In the genomic region with DNA sequence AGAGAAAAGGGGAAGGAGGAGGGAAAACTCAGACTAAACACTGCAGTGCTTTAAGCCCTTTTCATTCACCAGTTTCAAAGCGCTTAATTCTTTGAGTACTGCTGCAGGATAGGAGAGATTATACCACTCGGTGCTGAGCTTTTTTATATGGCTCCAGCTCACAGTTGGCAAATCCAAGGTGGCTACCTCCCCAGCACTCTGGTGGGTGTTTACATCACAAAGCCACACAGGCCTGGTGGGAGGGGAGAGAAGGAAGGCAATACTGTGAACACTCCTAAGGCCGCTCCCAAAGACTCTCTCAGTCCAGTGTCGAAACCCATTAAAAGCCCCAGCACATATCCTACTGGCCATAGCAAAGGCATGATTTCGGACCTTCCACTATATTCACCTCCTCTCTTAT, we compare ENCODE assay signal across 18 cellular contexts.
DNase-seq lines count a peak whose midpoint lies in the region; ATAC-seq, FAIRE-seq and TF ChIP-seq lines count a peak whose summit lies in the region.
"Had no signal": no experiment of that assay in that cellular context is flagged by ENCODE, and none has a peak within 500 bp of the region (broad histone marks: within the 10 kb centered on the region; RNA-seq: fewer than 3 reads in every experiment).

No MANE protein-coding gene starts in this region.

- no peaks in the 10 kb centered on the region for H4K20me1 ChIP-seq in K562 (replicated peaks; ENCODE audit: control insufficient read depth, insufficient read depth, low read length)
- H4K20me1 ChIP-seq: BLaER1 treated with 17β-estradiol and CSF1 and Interleukin-3, amounts not matched to agents 10 nM and 100 nM had no signal

- no peak overlapping the region for H3K4me3 ChIP-seq in H7 (ENCODE audit: insufficient read depth, low read depth, low read length)
- H3K4me3 ChIP-seq in K562, result no peak overlapping the region
- no peak overlapping the region for H3K4me3 ChIP-seq in iPS DF 6.9 (ENCODE audit: low read length)
- H3K4me3 ChIP-seq in trophoblast cell (ENCODE audit: low read depth, low read length), result no peak overlapping the region
- H3K4me3 ChIP-seq: BLaER1 treated with 17β-estradiol and CSF1 and Interleukin-3, amounts not matched to agents 10 nM and 100 nM had no signal

- H3K9me3 Mint-ChIP-seq in mesothelial cell of epicardium, result no peaks in the 10 kb centered on the region
- H3K9me3 Mint-ChIP-seq in activated T-helper 1 cell treated with anti-CD3 and anti-CD28 coated beads, Interleukin-12 subunit alpha, Interleukin-12 subunit beta, Interleukin-2, Interleukin-4 antibody, amounts not matched to agents 30 ng/mL and 10 ng/mL and 1 ng/mL, durations not matched to agents 14 hours and 24 hours and 36 hours, result no peaks in the 10 kb centered on the region
- H3K9me3 Mint-ChIP-seq in naive thymus-derived CD8-positive, alpha-beta T cell, result no peaks in the 10 kb centered on the region

- no peak overlapping the region for H2BK5ac ChIP-seq in trophoblast cell (ENCODE audit: low read depth, low read length, poor library complexity)

- POLR2A ChIA-PET in K562 (lab: Yijun Ruan, JAX), result interaction anchor here (0.7 to 1.3 kb wide), 4 partner anchors 15 to 108 kb away, joined by 3 to 4 read pairs (median 3); no protein-coding TSS in a partner anchor
- POLR2A ChIA-PET in naive thymus-derived CD8-positive, alpha-beta T cell (lab: Charles Lee), result no interaction called here

- CTCF ChIA-PET in K562 (lab: Yijun Ruan, JAX; ENCODE audit: low intra/inter-chr PET ratio), result interaction anchor here (1.1 kb wide), 1 partner anchor 44 kb away, joined by 3 read pairs; no protein-coding TSS in a partner anchor

- H3K9ac ChIP-seq in K562 (ENCODE audit: insufficient read depth in 1 of 2, low read depth in 2 of 2, low read length in 2 of 2) (no peak overlapping the region), trophoblast cell (ENCODE audit: low read length) (no peak overlapping the region)
- H3K9ac ChIP-seq: BLaER1 treated with 17β-estradiol and CSF1 and Interleukin-3, amounts not matched to agents 10 nM and 100 nM; KMS-11 had no signal

- in situ Hi-C loops in K562 (cut with MboI), result no loop called here

- intact Hi-C loops in K562 (cut with micrococcal nuclease), result loop anchor here (10.0 kb wide), 1 partner anchor 261 kb away; a partner anchor contains a TSS
- intact Hi-C loops in activated T-helper 1 cell treated with anti-CD3 and anti-CD28 coated beads, Interleukin-12 subunit alpha, Interleukin-12 subunit beta, Interleukin-2, Interleukin-4 antibody, amounts not matched to agents 30 ng/mL and 10 ng/mL and 1 ng/mL, durations not matched to agents 14 hours and 24 hours and 36 hours (cut with micrococcal nuclease), result loop anchor here (1.0 to 10.0 kb wide), 2 partner anchors 44 to 421 kb away; no protein-coding TSS in a partner anchor

- H3K27me3 ChIP-seq in H7 (ENCODE audit: control insufficient read depth, insufficient read depth, low read length) (no peaks in the 10 kb centered on the region), K562 (ENCODE audit: control insufficient read depth in 2 of 2, insufficient read depth in 2 of 2, low read length in 2 of 2) (peaks cover 0 to 3% of the 10 kb centered on the region in 2 experiments; a peak in 2 of 5 replicates), iPS DF 6.9 (ENCODE audit: control insufficient read depth, insufficient read depth, low read length) (no peaks in the 10 kb centered on the region), trophoblast cell (ENCODE audit: insufficient read depth, low read length) (no peaks in the 10 kb centered on the region)
- H3K27me3 ChIP-seq: BLaER1 treated with 17β-estradiol and CSF1 and Interleukin-3, amounts not matched to agents 10 nM and 100 nM had no signal

- TF ChIP-seq RAD21 in K562 (CRISPR knock-in tag; conservative IDR thresholded peaks at IDR 0.05 in 1 of 2, IDR thresholded peaks at IDR 0.05 in 1 of 2), result no peak

- H4K12ac ChIP-seq in trophoblast cell (ENCODE audit: low read depth, low read length), result no peak overlapping the region

- H3K4me2 ChIP-seq in K562 (ENCODE audit: insufficient read depth, low read length) (no peak overlapping the region), trophoblast cell (ENCODE audit: low read length) (no peak overlapping the region)
- H3K4me2 ChIP-seq: BLaER1 treated with 17β-estradiol and CSF1 and Interleukin-3, amounts not matched to agents 10 nM and 100 nM; KMS-11 had no signal

- no peak overlapping the region for H4K91ac ChIP-seq in trophoblast cell (ENCODE audit: low read depth, low read length)

- H3K4ac ChIP-seq in trophoblast cell (ENCODE audit: low read depth, low read length), result no peak overlapping the region

- 0% methylated on average over 5 of the region's 5 CpGs for WGBS in K562 (ENCODE audit: insufficient coverage, low coverage, missing lambda C conversion rate)
- WGBS in iPS DF 6.9 (ENCODE audit: insufficient coverage, insufficient read length), result no CpG with 5 or more reads among the region's 5 CpGs
- no CpG with 5 or more reads among the region's 5 CpGs for WGBS in trophoblast cell (ENCODE audit: extremely low coverage, insufficient coverage, insufficient read length)

- H3K9me3 ChIP-seq in K562 (replicated peaks; ENCODE audit: control insufficient read depth, insufficient read depth, low read depth, low read length) (no peaks in the 10 kb centered on the region), iPS DF 6.9 (ENCODE audit: control insufficient read depth, insufficient read depth, low read length) (no peaks in the 10 kb centered on the region), trophoblast cell (ENCODE audit: insufficient read depth, low read depth, low read length) (no peaks in the 10 kb centered on the region)
- H3K9me3 ChIP-seq: BLaER1 treated with 17β-estradiol and CSF1 and Interleukin-3, amounts not matched to agents 10 nM and 100 nM had no signal

- no peaks in the 10 kb centered on the region for H3K36me3 Mint-ChIP-seq in mesothelial cell of epicardium
- H3K36me3 Mint-ChIP-seq in activated T-helper 1 cell treated with anti-CD3 and anti-CD28 coated beads, Interleukin-12 subunit alpha, Interleukin-12 subunit beta, Interleukin-2, Interleukin-4 antibody, amounts not matched to agents 30 ng/mL and 10 ng/mL and 1 ng/mL, durations not matched to agents 14 hours and 24 hours and 36 hours (ENCODE audit: low read depth), result no peaks in the 10 kb centered on the region
- H3K36me3 Mint-ChIP-seq in naive thymus-derived CD8-positive, alpha-beta T cell, result peaks cover 0 to 4% (median 0%) of the 10 kb centered on the region in 3 donors

- no peaks in the 10 kb centered on the region for H3K9me1 ChIP-seq in K562 (ENCODE audit: control insufficient read depth, insufficient read depth, low read length)

- peaks cover 2% of the 10 kb centered on the region for H3K79me1 ChIP-seq in trophoblast cell (ENCODE audit: low read length)

- H3K14ac ChIP-seq in trophoblast cell (ENCODE audit: low read length), result no peak overlapping the region

- H3K4me1 Mint-ChIP-seq in mesothelial cell of epicardium, result peaks cover 52% of the 10 kb centered on the region
- no peaks in the 10 kb centered on the region for H3K4me1 Mint-ChIP-seq in activated T-helper 1 cell treated with anti-CD3 and anti-CD28 coated beads, Interleukin-12 subunit alpha, Interleukin-12 subunit beta, Interleukin-2, Interleukin-4 antibody, amounts not matched to agents 30 ng/mL and 10 ng/mL and 1 ng/mL, durations not matched to agents 14 hours and 24 hours and 36 hours (ENCODE audit: low read depth)
- no peaks in the 10 kb centered on the region for H3K4me1 Mint-ChIP-seq in naive thymus-derived CD8-positive, alpha-beta T cell

- no peak overlapping the region for H3K23ac ChIP-seq in trophoblast cell (ENCODE audit: low read length)

- H2AFZ ChIP-seq in K562 (ENCODE audit: low read depth, low read length) (no peak overlapping the region), trophoblast cell (ENCODE audit: insufficient read depth, low read length, poor library complexity) (no peak overlapping the region)

- peak; percentile 62 for DNase-seq in H7
- DNase-seq in K562 (ENCODE audit: extremely low read depth in 1 of 4, low spot score in 3 of 4), result no peak
- peak; percentile 48 for DNase-seq in iPS DF 6.9 (ENCODE audit: low read depth, low spot score)
- peak in 1 of 2 donors; percentile 12 for DNase-seq in trophoblast cell
- no peak for DNase-seq in mesothelial cell of epicardium (ENCODE audit: low spot score in 2 of 2, unreplicated experiment in 2 of 2)
- DNase-seq in activated CD4-positive, alpha-beta T cell treated with anti-CD3 and anti-CD28 coated beads, Interleukin-2, amount 50 U/mL, for 1 hour, result no peak
- no peak for DNase-seq in activated T-helper 1 cell treated with anti-CD3 and anti-CD28 coated beads, Interleukin-12 subunit alpha, Interleukin-12 subunit beta, Interleukin-2, Interleukin-4 antibody, amounts not matched to agents 30 ng/mL and 10 ng/mL and 1 ng/mL, durations not matched to agents 14 hours and 24 hours and 36 hours (ENCODE audit: low spot score)
- DNase-seq in naive thymus-derived CD8-positive, alpha-beta T cell, result no peak
- DNase-seq: DMS79 treated with DMSO at 0.1 percent for 48 hours, NCI-H2081 treated with DMSO at 0.1 percent for 48 hours, NCI-H510A treated with DMSO at 0.1 percent for 48 hours, SHP77 had no signal

- no peak overlapping the region for H3K4me3 Mint-ChIP-seq in mesothelial cell of epicardium
- H3K4me3 Mint-ChIP-seq in activated T-helper 1 cell treated with anti-CD3 and anti-CD28 coated beads, Interleukin-12 subunit alpha, Interleukin-12 subunit beta, Interleukin-2, Interleukin-4 antibody, amounts not matched to agents 30 ng/mL and 10 ng/mL and 1 ng/mL, durations not matched to agents 14 hours and 24 hours and 36 hours, result no peak overlapping the region
- no peak overlapping the region for H3K4me3 Mint-ChIP-seq in naive thymus-derived CD8-positive, alpha-beta T cell

- H3K18ac ChIP-seq in trophoblast cell (ENCODE audit: low read length), result no peak overlapping the region

- H3K4me1 ChIP-seq in K562 (replicated peaks in 1 of 2; ENCODE audit: control insufficient read depth in 2 of 2, insufficient read depth in 2 of 2, low read length in 2 of 2) (no peaks in the 10 kb centered on the region), iPS DF 6.9 (ENCODE audit: control insufficient read depth, insufficient read depth, low read length) (no peaks in the 10 kb centered on the region), trophoblast cell (ENCODE audit: control insufficient read depth in 1 of 2, insufficient read depth in 2 of 2, low read length in 2 of 2) (peaks cover 0 to 2% of the 10 kb centered on the region in 2 experiments)
- H3K4me1 ChIP-seq: BLaER1 treated with 17β-estradiol and CSF1 and Interleukin-3, amounts not matched to agents 10 nM and 100 nM had no signal

- no peak overlapping the region for H4K8ac ChIP-seq in trophoblast cell (ENCODE audit: low read depth, low read length)

- H3K27me3 Mint-ChIP-seq in mesothelial cell of epicardium (ENCODE audit: low read depth), result no peaks in the 10 kb centered on the region
- no peaks in the 10 kb centered on the region for H3K27me3 Mint-ChIP-seq in activated T-helper 1 cell treated with anti-CD3 and anti-CD28 coated beads, Interleukin-12 subunit alpha, Interleukin-12 subunit beta, Interleukin-2, Interleukin-4 antibody, amounts not matched to agents 30 ng/mL and 10 ng/mL and 1 ng/mL, durations not matched to agents 14 hours and 24 hours and 36 hours (ENCODE audit: insufficient read depth)
- peaks cover 0 to 15% (median 5%) of the 10 kb centered on the region in 5 donors for H3K27me3 Mint-ChIP-seq in naive thymus-derived CD8-positive, alpha-beta T cell

- no peak for FAIRE-seq in K562 (lab: Jason Lieb, UNC)
- FAIRE-seq: A204.1, G401.6, HepG2, RCC 7860 had no signal

- no peak overlapping the region for H2BK12ac ChIP-seq in trophoblast cell (ENCODE audit: low read length)

- no peak overlapping the region for H3K27ac Mint-ChIP-seq in mesothelial cell of epicardium
- H3K27ac Mint-ChIP-seq in activated T-helper 1 cell treated with anti-CD3 and anti-CD28 coated beads, Interleukin-12 subunit alpha, Interleukin-12 subunit beta, Interleukin-2, Interleukin-4 antibody, amounts not matched to agents 30 ng/mL and 10 ng/mL and 1 ng/mL, durations not matched to agents 14 hours and 24 hours and 36 hours, result no peak overlapping the region
- no peak overlapping the region for H3K27ac Mint-ChIP-seq in naive thymus-derived CD8-positive, alpha-beta T cell

- no peaks in the 10 kb centered on the region for H3K36me3 ChIP-seq in H7 (replicated peaks; ENCODE audit: control insufficient read depth, insufficient read depth, low read length)
- H3K36me3 ChIP-seq in K562 (ENCODE audit: control insufficient read depth, insufficient read depth, low read length), result no peaks in the 10 kb centered on the region
- no peaks in the 10 kb centered on the region for H3K36me3 ChIP-seq in iPS DF 6.9 (ENCODE audit: control insufficient read depth, insufficient read depth, low read length)
- H3K36me3 ChIP-seq in trophoblast cell (ENCODE audit: control insufficient read depth in 1 of 2, insufficient read depth in 2 of 2, low read length in 2 of 2), result no peaks in the 10 kb centered on the region
- H3K36me3 ChIP-seq: BLaER1 treated with 17β-estradiol and CSF1 and Interleukin-3, amounts not matched to agents 10 nM and 100 nM had no signal

- TF ChIP-seq POLR2A in K562 (conservative IDR thresholded peaks at IDR 0.05), result no peak

- H3K27ac ChIP-seq in K562 (ENCODE audit: extremely low read depth, low read depth, low read length), result no peak overlapping the region
- H3K27ac ChIP-seq in iPS DF 6.9 (ENCODE audit: low read length), result no peak overlapping the region
- no peak overlapping the region for H3K27ac ChIP-seq in trophoblast cell (ENCODE audit: low read depth, low read length)
- H3K27ac ChIP-seq: BLaER1 treated with 17β-estradiol and CSF1 and Interleukin-3, amounts not matched to agents 10 nM and 100 nM; KMS-11 had no signal

- no peak for TF ChIP-seq EP300 in K562 (IDR thresholded peaks at IDR 0.05; ENCODE audit: low read length)

- no peak for TF ChIP-seq CTCF in K562 (IDR thresholded peaks at IDR 0.05 in 2 of 3, conservative IDR thresholded peaks at IDR 0.05 in 1 of 3; ENCODE audit: insufficient read depth in 2 of 3, low read depth in 1 of 3, low read length in 3 of 3)
- no peak for TF ChIP-seq CTCF in mesothelial cell of epicardium (IDR thresholded peaks at IDR 0.05; ENCODE audit: unreplicated experiment)

- no TSS peak for BruUV-seq in K562 (replicated peaks; lab: Mats Ljungman, UMichigan)

- peak overlapping the region; percentile 11 for H2BK120ac ChIP-seq in trophoblast cell (ENCODE audit: insufficient read depth, low read length, poor library complexity)

- 0 out of 3 replicates have a peak, but pooled peaks have one; percentile 29 for ATAC-seq in K562
- no peak for ATAC-seq in naive thymus-derived CD8-positive, alpha-beta T cell

- H3K79me2 ChIP-seq in K562 (ENCODE audit: control insufficient read depth, insufficient read depth, low read length) (no peaks in the 10 kb centered on the region), trophoblast cell (ENCODE audit: control insufficient read depth, insufficient read depth, low read length, poor library complexity) (no peaks in the 10 kb centered on the region)

- H2AK5ac ChIP-seq in trophoblast cell (ENCODE audit: low read length), result no peak overlapping the region

Comparison
In these comparisons a context has a peak if more than half of its experiments do, and no peak if none do; other contexts are left out.
1. DNase-seq: peak in H7 (single experiment) and iPS DF 6.9 (single experiment); none in K562 (0 of 4), mesothelial cell of epicardium (0 of 2), activated CD4-positive, alpha-beta T cell treated with anti-CD3 and anti-CD28 coated beads, Interleukin-2, amount 50 U/mL, for 1 hour (single experiment), activated T-helper 1 cell treated with anti-CD3 and anti-CD28 coated beads, Interleukin-12 subunit alpha, Interleukin-12 subunit beta, Interleukin-2, Interleukin-4 antibody, amounts not matched to agents 30 ng/mL and 10 ng/mL and 1 ng/mL, durations not matched to agents 14 hours and 24 hours and 36 hours (single experiment) and naive thymus-derived CD8-positive, alpha-beta T cell (0 of 10).